15 cellular contexts compared by ENCODE assay signal in genomic region chr9:76592105-76593010, GRCh38.
DNase-seq lines count a peak whose midpoint lies in the region; ATAC-seq, FAIRE-seq and TF ChIP-seq lines count a peak whose summit lies in the region.
"Had no signal": no experiment of that assay in that cellular context is flagged by ENCODE, and none has a peak within 500 bp of the region (broad histone marks: within the 10 kb centered on the region; RNA-seq: fewer than 3 reads in every experiment).

No MANE protein-coding gene starts in this region.

- H3K36me3 Mint-ChIP-seq in GM23338 (ENCODE audit: low read depth), result no peaks in the 10 kb centered on the region
- H3K36me3 Mint-ChIP-seq in progenitor cell of endocrine pancreas (ENCODE audit: insufficient read depth), result no peaks in the 10 kb centered on the region
- H3K36me3 Mint-ChIP-seq: CD8-positive, alpha-beta T cell; stimulated activated effector memory CD8-positive, alpha-beta T cell treated with anti-CD3 and anti-CD28 coated beads, Interleukin-12 subunit alpha, Interleukin-12 subunit beta, amount 100 ng/mL, for 72 hours; T-cell had no signal

- H3K4me1 Mint-ChIP-seq in GM23338 (peaks cover 38% of the 10 kb centered on the region), progenitor cell of endocrine pancreas (ENCODE audit: low read depth) (peaks cover 40% of the 10 kb centered on the region)

- DNase-seq in GM23338 (ENCODE audit: low spot score), result peak; percentile 39
- peak; percentile 23 for DNase-seq in RCC 7860 (ENCODE audit: low spot score)
- peak; percentile 88 for DNase-seq in fibroblast of peridontal ligament (ENCODE audit: extremely low read depth)
- DNase-seq in progenitor cell of endocrine pancreas (ENCODE audit: low spot score, unreplicated experiment), result no peak
- no peak for DNase-seq in NCI-H2107 treated with DMSO at 0.1 percent for 48 hours (lab: John Stamatoyannopoulos, UW; ENCODE audit: unreplicated experiment)
- DNase-seq in stimulated activated CD4-positive, alpha-beta T cell treated with anti-CD3 and anti-CD28 coated beads, Interleukin-1b, Interleukin-23, amount 100 ng/mL, for 48 hours, result no peak
- DNase-seq in sigmoid colon, result no peak
- DNase-seq: activated CD4-positive, alpha-beta T cell treated with anti-CD3 and anti-CD28 coated beads for 48 hours; activated effector memory CD4-positive, alpha-beta T cell treated with Interleukin-2 at 50 U/mL for 16 hours; CD8-positive, alpha-beta T cell; esophagus squamous epithelium; NCI-H146; T-cell had no signal

- no peak for TF ChIP-seq EP300 in sigmoid colon (IDR thresholded peaks at IDR 0.05)

- peak overlapping the region; percentile 72 for H3K4me2 ChIP-seq in GM23338

- no peaks in the 10 kb centered on the region for H3K36me3 ChIP-seq in GM23338 (ENCODE audit: insufficient read depth)
- no peaks in the 10 kb centered on the region for H3K36me3 ChIP-seq in sigmoid colon
- H3K36me3 ChIP-seq: esophagus squamous epithelium had no signal

- WGBS in sigmoid colon, 2 donors, result 74 to 80% methylated on average over 6 of the region's 6 CpGs

- H3K9me3 Mint-ChIP-seq in GM23338 (no peaks in the 10 kb centered on the region; the same call in 2 of the 3 replicates), progenitor cell of endocrine pancreas (ENCODE audit: low read depth) (no peaks in the 10 kb centered on the region)
- H3K9me3 Mint-ChIP-seq: CD8-positive, alpha-beta T cell; stimulated activated effector memory CD8-positive, alpha-beta T cell treated with anti-CD3 and anti-CD28 coated beads, Interleukin-12 subunit alpha, Interleukin-12 subunit beta, amount 100 ng/mL, for 72 hours; T-cell had no signal

- peaks cover 38% of the 10 kb centered on the region for H3K4me1 ChIP-seq in GM23338 (ENCODE audit: insufficient read depth)
- H3K4me1 ChIP-seq in sigmoid colon, result no peaks in the 10 kb centered on the region

- H4K20me1 ChIP-seq in GM23338 (replicated peaks; ENCODE audit: insufficient read depth), result no peaks in the 10 kb centered on the region

- H3K27ac ChIP-seq in GM23338 (ENCODE audit: low read depth) (no peak overlapping the region; the same call in 1 of the 2 replicates), sigmoid colon (no peak overlapping the region)
- H3K27ac ChIP-seq: esophagus squamous epithelium had no signal

- peak; percentile 65 for ATAC-seq in GM23338
- ATAC-seq in GM21360 (IDR thresholded peaks at IDR 0.05; ENCODE audit: unreplicated experiment), result no peak
- ATAC-seq: CD8-positive, alpha-beta T cell; stimulated activated effector memory CD8-positive, alpha-beta T cell treated with anti-CD3 and anti-CD28 coated beads, Interleukin-12 subunit alpha, Interleukin-12 subunit beta, amount 100 ng/mL, for 72 hours; T-cell had no signal

- peak overlapping the region; percentile 17; the same call in 1 of the 2 replicates for H3K4me3 ChIP-seq in GM23338
- H3K4me3 ChIP-seq in sigmoid colon, result no peak overlapping the region
- H3K4me3 ChIP-seq: esophagus squamous epithelium had no signal

- intact Hi-C loops in sigmoid colon (cut with DNase I), result no loop called here

- no peaks in the 10 kb centered on the region for H3K27me3 Mint-ChIP-seq in GM23338 (ENCODE audit: insufficient read depth, low read depth, poor library complexity)
- no peaks in the 10 kb centered on the region for H3K27me3 Mint-ChIP-seq in progenitor cell of endocrine pancreas

- no peak for TF ChIP-seq POLR2A in sigmoid colon (IDR thresholded peaks at IDR 0.05)

- no peaks in the 10 kb centered on the region for H3K9me3 ChIP-seq in sigmoid colon
- H3K9me3 ChIP-seq: esophagus squamous epithelium had no signal

- peak overlapping the region; percentile 21 for H2AFZ ChIP-seq in GM23338

- peaks cover 14% of the 10 kb centered on the region for H3K9me2 ChIP-seq in GM23338 (ENCODE audit: insufficient read depth)

- H3K79me2 ChIP-seq in GM23338 (replicated peaks; ENCODE audit: insufficient read depth), result no peaks in the 10 kb centered on the region

- H3K27ac Mint-ChIP-seq in GM23338, result no peak overlapping the region; the same call in 1 of the 2 replicates
- peak overlapping the region; percentile 69 for H3K27ac Mint-ChIP-seq in progenitor cell of endocrine pancreas
- H3K27ac Mint-ChIP-seq: CD8-positive, alpha-beta T cell; stimulated activated effector memory CD8-positive, alpha-beta T cell treated with anti-CD3 and anti-CD28 coated beads, Interleukin-12 subunit alpha, Interleukin-12 subunit beta, amount 100 ng/mL, for 72 hours; T-cell had no signal

- H3K27me3 ChIP-seq in GM23338 (ENCODE audit: insufficient read depth) (no peaks in the 10 kb centered on the region), sigmoid colon (peaks cover 0 to 5% (median 0%) of the 10 kb centered on the region in 3 donors)

- TF ChIP-seq CTCF in GM23338 (conservative IDR thresholded peaks at IDR 0.05; ENCODE audit: low read depth in 2 of 2) (no peak), progenitor cell of endocrine pancreas (IDR thresholded peaks at IDR 0.05; ENCODE audit: unreplicated experiment) (no peak), sigmoid colon (IDR thresholded peaks at IDR 0.05) (no peak)

- 0 out of 2 replicates have a peak, but pooled peaks cover 3% of the 10 kb centered on the region for H3F3A ChIP-seq in GM23338 (replicated peaks; ENCODE audit: low read depth)

- H3K4me3 Mint-ChIP-seq in GM23338 (peak overlapping the region; percentile 17; the same call in 2 of the 3 replicates), progenitor cell of endocrine pancreas (ENCODE audit: low read depth) (no peak overlapping the region)
- H3K4me3 Mint-ChIP-seq: CD8-positive, alpha-beta T cell; stimulated activated effector memory CD8-positive, alpha-beta T cell treated with anti-CD3 and anti-CD28 coated beads, Interleukin-12 subunit alpha, Interleukin-12 subunit beta, amount 100 ng/mL, for 72 hours; T-cell had no signal

- FAIRE-seq in RCC 7860 (lab: Jason Lieb, UNC), result peak; percentile 52

TF ChIP-seq in GM23338, 12 proteins besides CTCF, POLR2A, EP300 and RAD21 (continues in another document):
- TF ChIP-seq ETS1 (IDR thresholded peaks at IDR 0.05), result no peak

Comparison
In these comparisons a context has a peak if more than half of its experiments do, and no peak if none do; other contexts are left out.
1. DNase-seq: peak in GM23338 (single experiment), RCC 7860 (single experiment) and fibroblast of peridontal ligament (single experiment); none in progenitor cell of endocrine pancreas (single experiment), NCI-H2107 treated with DMSO at 0.1 percent for 48 hours (single experiment), stimulated activated CD4-positive, alpha-beta T cell treated with anti-CD3 and anti-CD28 coated beads, Interleukin-1b, Interleukin-23, amount 100 ng/mL, for 48 hours (single experiment) and sigmoid colon (single experiment).